ENCODE assay signal across 19 cellular contexts in the genomic region with DNA sequence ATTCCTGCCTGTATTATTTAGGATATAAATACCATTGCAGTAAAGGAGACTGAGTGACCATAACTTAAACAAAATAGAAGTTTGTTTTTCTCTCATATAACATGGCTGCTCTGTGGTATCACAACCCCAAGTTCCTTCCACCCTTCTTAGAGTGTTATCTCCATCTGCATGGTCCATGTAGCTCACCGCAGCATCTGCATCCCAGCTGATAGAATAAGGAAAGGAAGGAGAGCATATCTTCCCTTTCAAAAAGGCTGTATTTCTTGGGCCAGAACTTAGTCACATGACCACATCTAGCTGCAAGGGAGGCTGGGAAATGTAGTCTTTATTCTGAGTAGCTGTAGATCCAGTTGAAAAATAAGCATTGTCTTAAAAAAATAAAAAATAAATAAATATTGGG.
"Had no signal": no experiment of that assay in that cellular context is flagged by ENCODE, and none has a peak within 500 bp of the region (broad histone marks: within the 10 kb centered on the region; RNA-seq: fewer than 3 reads in every experiment).

No MANE protein-coding gene starts in this region.

- H3K4me3 ChIP-seq: gastrocnemius medialis, left ventricle myocardium inferior, upper lobe of right lung had no signal

- H3K9me3 ChIP-seq: gastrocnemius medialis, upper lobe of right lung had no signal

- H3K27ac Mint-ChIP-seq: activated naive CD4-positive, alpha-beta T cell treated with anti-CD3 and anti-CD28 coated beads, Interleukin-2, amount 10 ng/mL, durations not matched to agents 7 days and 5 days; activated naive CD8-positive, alpha-beta T cell treated with anti-CD3 and anti-CD28 coated beads, Interleukin-2, amount 50 U/mL, for 24 hours; endodermal cell; nephron progenitor cell had no signal

- H3K36me3 ChIP-seq: gastrocnemius medialis, left ventricle myocardium inferior, upper lobe of right lung had no signal

- H3K36me3 Mint-ChIP-seq: activated naive CD4-positive, alpha-beta T cell treated with anti-CD3 and anti-CD28 coated beads, Interleukin-2, amount 10 ng/mL, durations not matched to agents 7 days and 5 days; brain had no signal

- H3K4me1 Mint-ChIP-seq: activated naive CD4-positive, alpha-beta T cell treated with anti-CD3 and anti-CD28 coated beads, Interleukin-2, amount 10 ng/mL, durations not matched to agents 7 days and 5 days; activated naive CD8-positive, alpha-beta T cell treated with anti-CD3 and anti-CD28 coated beads, Interleukin-2, amount 50 U/mL, for 24 hours; endodermal cell had no signal

- H3K4me1 ChIP-seq: upper lobe of right lung had no signal

- H3K27ac ChIP-seq: upper lobe of right lung had no signal

- H3K27me3 ChIP-seq: dorsolateral prefrontal cortex, gastrocnemius medialis, upper lobe of right lung had no signal

- ATAC-seq: activated naive CD8-positive, alpha-beta T cell treated with anti-CD3 and anti-CD28 coated beads, Interleukin-2, amount 50 U/mL, for 24 hours; upper lobe of right lung had no signal

- DNase-seq: activated CD4-positive, CD25-positive, alpha-beta regulatory T cell treated with anti-CD3 and anti-CD28 coated beads, Interleukin-2, amount 50 U/mL, for 72 hours; activated CD8-positive, alpha-beta memory T cell treated with anti-CD3 and anti-CD28 coated beads for 24 hours; activated CD8-positive, alpha-beta memory T cell treated with anti-CD3 and anti-CD28 coated beads, Interleukin-2, amount 50 U/mL, for 48 hours; activated effector memory CD4-positive, alpha-beta T cell treated with Interleukin-2 at 50 U/mL for 16 hours; activated naive CD4-positive, alpha-beta T cell treated with anti-CD3 and anti-CD28 coated beads, Interleukin-2, amount 10 ng/mL, durations not matched to agents 7 days and 5 days; activated naive CD8-positive, alpha-beta T cell treated with anti-CD3 and anti-CD28 coated beads, Interleukin-2, amount 50 U/mL, for 24 hours; activated T-cell treated with anti-CD3 and anti-CD28 coated beads, Interleukin-2, amount 50 U/mL, for 48 hours; dorsolateral prefrontal cortex; endodermal cell; gastrocnemius medialis; kidney glomerular epithelial cell; left ventricle myocardium inferior; mammary epithelial cell; midbrain; nephron progenitor cell; stimulated activated CD8-positive, alpha-beta memory T cell treated with anti-CD3 and anti-CD28 coated beads, Interleukin-4, amount 100 ng/mL, for 48 hours; stimulated activated naive CD4-positive, alpha-beta T cell; upper lobe of right lung had no signal

- H3K4me3 Mint-ChIP-seq: activated naive CD4-positive, alpha-beta T cell treated with anti-CD3 and anti-CD28 coated beads, Interleukin-2, amount 10 ng/mL, durations not matched to agents 7 days and 5 days; activated naive CD8-positive, alpha-beta T cell treated with anti-CD3 and anti-CD28 coated beads, Interleukin-2, amount 50 U/mL, for 24 hours; brain; endodermal cell; nephron progenitor cell had no signal

- H3K27me3 Mint-ChIP-seq: activated naive CD8-positive, alpha-beta T cell treated with anti-CD3 and anti-CD28 coated beads, Interleukin-2, amount 50 U/mL, for 24 hours; brain had no signal
